16 cellular contexts compared by ENCODE assay signal in genomic region chr13:42930136-42930535, GRCh38.
DNase-seq lines count a peak whose midpoint lies in the region; ATAC-seq, FAIRE-seq and TF ChIP-seq lines count a peak whose summit lies in the region.
"Had no signal": no experiment of that assay in that cellular context is flagged by ENCODE, and none has a peak within 500 bp of the region (broad histone marks: within the 10 kb centered on the region; RNA-seq: fewer than 3 reads in every experiment).

No MANE protein-coding gene starts in this region.

- H3K4me3 ChIP-seq in HepG2 (replicated peaks in 1 of 3; ENCODE audit: insufficient read depth in 1 of 3, low read depth in 2 of 3, low read length in 3 of 3): no peak overlapping the region
- H3K4me3 ChIP-seq in right lobe of liver: no peak overlapping the region
- no peak overlapping the region for H3K4me3 ChIP-seq in small intestine (ENCODE audit: low read depth in 1 of 2, low read length in 2 of 2)
- H3K4me3 ChIP-seq: GM23248, HAP-1 had no signal

- H3K79me2 ChIP-seq in HepG2 (ENCODE audit: insufficient read depth, low read length): no peaks in the 10 kb centered on the region

- no peak overlapping the region for H3K9ac ChIP-seq in HepG2 (ENCODE audit: insufficient read depth, low read depth, low read length)
- H3K9ac ChIP-seq: GM23248 had no signal

- H3K27me3 ChIP-seq in HepG2 (ENCODE audit: control insufficient read depth in 1 of 2, insufficient read depth in 2 of 2, low read length in 2 of 2) (no peaks in the 10 kb centered on the region), right lobe of liver (no peaks in the 10 kb centered on the region), small intestine (ENCODE audit: control insufficient read depth in 2 of 2, insufficient read depth in 2 of 2, low read length in 2 of 2) (no peaks in the 10 kb centered on the region)
- H3K27me3 ChIP-seq: BE2C had no signal

- no peak for FAIRE-seq in HepG2 (lab: Jason Lieb, UNC)
- no peak for FAIRE-seq in small intestine (lab: Jason Lieb, UNC)
- FAIRE-seq: D721Med, G401.6, GM12891 had no signal

- H3K4me2 ChIP-seq in HepG2 (ENCODE audit: low read depth, low read length): no peak overlapping the region

- H3K4me1 ChIP-seq in HepG2 (ENCODE audit: insufficient read depth, low read length) (no peaks in the 10 kb centered on the region), right lobe of liver (no peaks in the 10 kb centered on the region), small intestine (ENCODE audit: control insufficient read depth in 2 of 2, insufficient read depth in 1 of 2, low read depth in 1 of 2, low read length in 1 of 2) (no peaks in the 10 kb centered on the region)
- H3K4me1 ChIP-seq: BE2C, Caco-2, HAP-1 had no signal

- BruUV-seq in HepG2 (replicated peaks; lab: Mats Ljungman, UMichigan): no TSS peak

- DNase-seq in HepG2 (ENCODE audit: low spot score): peak; percentile 4
- DNase-seq in right lobe of liver: no peak
- DNase-seq in fibroblast of gingiva (ENCODE audit: low read depth): peak; percentile 70
- peak; percentile 9 for DNase-seq in small intestine
- no peak for DNase-seq in NCI-H2081 treated with DMSO at 0.1 percent for 48 hours (lab: John Stamatoyannopoulos, UW)
- DNase-seq in stimulated activated CD4-positive, alpha-beta T cell treated with anti-CD3 and anti-CD28 coated beads, Interleukin-4, amount 100 ng/mL, for 1 hour: no peak
- DNase-seq: ACHN; BE2C; C1 segment of cervical spinal cord; Caco-2; CD4-positive, CD25-positive, alpha-beta regulatory T cell; GM23248 had no signal

- CTCF ChIA-PET in HepG2 (lab: Yijun Ruan, JAX; ENCODE audit: low intra/inter-chr PET ratio, low total read pairs): no interaction called here

- TF ChIP-seq POLR2A in HepG2 (IDR thresholded peaks at IDR 0.05; ENCODE audit: insufficient read depth in 1 of 2, low read depth in 2 of 2, low read length in 2 of 2): no peak
- no peak for TF ChIP-seq POLR2A in right lobe of liver (IDR thresholded peaks at IDR 0.05)

- no peaks in the 10 kb centered on the region for H4K20me1 ChIP-seq in HepG2 (ENCODE audit: insufficient read depth, low read length)

- TF ChIP-seq EP300 in HepG2 (IDR thresholded peaks at IDR 0.05; ENCODE audit: low read depth in 2 of 2, low read length in 2 of 2): no peak
- no peak for TF ChIP-seq EP300 in HepG2 (CRISPR knock-in tag; IDR thresholded peaks at IDR 0.05; ENCODE audit: borderline replicate concordance)

- WGBS in HepG2 (ENCODE audit: low lambda C conversion rate): 3% methylated on average over 2 of the region's 2 CpGs
- WGBS in right lobe of liver (ENCODE audit: insufficient coverage, low coverage, low lambda C conversion rate, missing lambda C conversion rate): 61% methylated on average over 2 of the region's 2 CpGs
- WGBS in small intestine, 3 donors: 69 to 87% (median 80%) methylated on average over 2 of the region's 2 CpGs

- intact Hi-C loops in HepG2 (cut with micrococcal nuclease; ENCODE audit: unreplicated experiment) (no loop called here), right lobe of liver (cut with DNase I) (no loop called here)

- TF ChIP-seq RAD21 in HepG2 (CRISPR knock-in tag; IDR thresholded peaks at IDR 0.05): no peak

- TF ChIP-seq CTCF in HepG2 (CRISPR knock-in tag; IDR thresholded peaks at IDR 0.05) (no peak), right lobe of liver (IDR thresholded peaks at IDR 0.05) (no peak)

- H3K27ac ChIP-seq in HepG2 (ENCODE audit: extremely low read length, insufficient read depth, low read length) (no peak overlapping the region), right lobe of liver (no peak overlapping the region), small intestine (ENCODE audit: low read depth in 1 of 2, low read length in 1 of 2) (no peak overlapping the region)
- H3K27ac ChIP-seq: GM23248 had no signal

- H2AFZ ChIP-seq in HepG2 (ENCODE audit: low read length): no peak overlapping the region
- H2AFZ ChIP-seq: GM23248 had no signal

- in situ Hi-C loops in HepG2 (cut with HindIII; ENCODE audit: extremely low pct_ligation_motif_present, low pct_unique_long_range_greater_than_20kb): no loop called here

- no peak for ATAC-seq in HepG2
- no peak for ATAC-seq in right lobe of liver

- H3K9me3 ChIP-seq in HepG2 (ENCODE audit: low read length) (no peaks in the 10 kb centered on the region), right lobe of liver (no peaks in the 10 kb centered on the region), small intestine (ENCODE audit: control insufficient read depth, low read depth) (no peaks in the 10 kb centered on the region)
- H3K9me3 ChIP-seq: BE2C, Caco-2, HAP-1 had no signal

- POLR2A ChIA-PET in HepG2 (lab: Yijun Ruan, JAX): no interaction called here

- H3K36me3 ChIP-seq in HepG2 (replicated peaks in 1 of 2; ENCODE audit: control insufficient read depth in 1 of 2, insufficient read depth in 2 of 2, low read length in 2 of 2) (no peaks in the 10 kb centered on the region), right lobe of liver (no peaks in the 10 kb centered on the region), small intestine (ENCODE audit: control insufficient read depth in 2 of 2, insufficient read depth in 2 of 2, low read length in 2 of 2) (peaks cover 2 to 16% of the 10 kb centered on the region in 2 donors)
- H3K36me3 ChIP-seq: BE2C, HAP-1 had no signal

TF ChIP-seq in HepG2, 621 proteins besides CTCF, POLR2A, EP300 and RAD21:
- TF ChIP-seq CEBPB (IDR thresholded peaks at IDR 0.05; ENCODE audit: borderline replicate concordance, low read depth, low read length) (peak; percentile 38; the same call in 1 of the 2 replicates), ZNF720 (CRISPR knock-in tag; IDR thresholded peaks at IDR 0.05) (no peak)

Comparison
In these comparisons a context has a peak if more than half of its experiments do, and no peak if none do; other contexts are left out.
1. DNase-seq: peak in HepG2 (single experiment), fibroblast of gingiva (single experiment) and small intestine (single experiment); none in right lobe of liver (0 of 3), NCI-H2081 treated with DMSO at 0.1 percent for 48 hours (single experiment) and stimulated activated CD4-positive, alpha-beta T cell treated with anti-CD3 and anti-CD28 coated beads, Interleukin-4, amount 100 ng/mL, for 1 hour (single experiment).